In the genomic region with DNA sequence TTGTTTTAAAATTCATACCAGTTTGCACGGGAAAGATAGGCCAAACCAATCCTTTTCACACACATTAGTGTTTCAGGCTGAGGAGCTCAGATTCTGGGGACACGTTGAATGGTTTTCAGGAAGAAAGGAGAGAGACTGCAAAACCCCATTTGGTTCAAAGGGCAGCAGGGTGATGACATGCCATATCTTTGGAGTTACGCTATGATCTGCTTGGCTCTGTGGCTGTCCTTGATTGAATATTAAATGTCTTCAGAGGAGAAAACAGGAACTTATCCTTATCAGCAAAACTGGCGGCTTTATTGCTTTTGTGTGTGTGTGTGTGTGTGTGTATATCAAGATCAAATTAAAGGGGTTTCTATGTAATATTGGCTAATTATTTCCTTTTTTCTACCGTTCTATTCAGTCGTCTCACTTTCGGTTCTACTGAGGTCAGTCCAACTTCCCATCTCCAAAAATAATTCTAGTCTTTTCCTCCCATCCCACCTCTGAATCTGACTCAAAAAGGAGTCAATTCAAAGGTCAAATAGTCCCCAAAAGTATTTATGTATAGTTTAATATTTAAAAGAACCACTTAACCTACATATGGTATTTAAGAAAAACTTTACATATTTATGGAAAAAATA, we compare ENCODE assay signal across 2 cellular contexts.
TF ChIP-seq lines count a peak whose summit lies in the region.

No MANE protein-coding gene starts in this region.

TF ChIP-seq in IMR-90, 13 proteins besides CTCF, POLR2A, EP300 and RAD21 (continued from another document):
- TF ChIP-seq RCOR1 (IDR thresholded peaks at IDR 0.05; ENCODE audit: insufficient replicate concordance, low read length) (no peak), MAFK (IDR thresholded peaks at IDR 0.05; ENCODE audit: low read depth, low read length) (no peak), FOS (IDR thresholded peaks at IDR 0.05; ENCODE audit: low read depth, low read length) (no peak), SMC3 (IDR thresholded peaks at IDR 0.05; ENCODE audit: low read depth, low read length) (no peak), NFE2L2 (IDR thresholded peaks at IDR 0.05; ENCODE audit: low read depth, low read length) (no peak), RFX5 (IDR thresholded peaks at IDR 0.05; ENCODE audit: low read depth, low read length) (no peak), USF2 (IDR thresholded peaks at IDR 0.05; ENCODE audit: low read depth, low read length) (no peak), MAZ (IDR thresholded peaks at IDR 0.05; ENCODE audit: borderline replicate concordance, low read depth, low read length) (no peak), BHLHE40 (IDR thresholded peaks at IDR 0.05; ENCODE audit: low read depth, low read length) (no peak)
- TF ChIP-seq, protein P1, sequence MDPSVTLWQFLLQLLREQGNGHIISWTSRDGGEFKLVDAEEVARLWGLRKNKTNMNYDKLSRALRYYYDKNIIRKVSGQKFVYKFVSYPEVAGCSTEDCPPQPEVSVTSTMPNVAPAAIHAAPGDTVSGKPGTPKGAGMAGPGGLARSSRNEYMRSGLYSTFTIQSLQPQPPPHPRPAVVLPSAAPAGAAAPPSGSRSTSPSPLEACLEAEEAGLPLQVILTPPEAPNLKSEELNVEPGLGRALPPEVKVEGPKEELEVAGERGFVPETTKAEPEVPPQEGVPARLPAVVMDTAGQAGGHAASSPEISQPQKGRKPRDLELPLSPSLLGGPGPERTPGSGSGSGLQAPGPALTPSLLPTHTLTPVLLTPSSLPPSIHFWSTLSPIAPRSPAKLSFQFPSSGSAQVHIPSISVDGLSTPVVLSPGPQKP (IDR thresholded peaks at IDR 0.05; ENCODE audit: borderline replicate concordance, low read depth, low read length): no peak

TF ChIP-seq in GM12878, 131 proteins besides CTCF, POLR2A, EP300 and RAD21 (continued from another document):
- TF ChIP-seq TCF12 (IDR thresholded peaks at IDR 0.05; ENCODE audit: low read depth, low read length) (no peak), ZSCAN29 (IDR thresholded peaks at IDR 0.05) (no peak), NR2C2 (IDR thresholded peaks at IDR 0.05; ENCODE audit: borderline replicate concordance, control insufficient read depth, insufficient read length, low read depth) (no peak), SP1 (IDR thresholded peaks at IDR 0.05; ENCODE audit: low read depth, low read length) (no peak), CEBPB (IDR thresholded peaks at IDR 0.05; ENCODE audit: borderline replicate concordance in 1 of 2, low read depth in 2 of 2, low read length in 2 of 2) (no peak), EGR1 (IDR thresholded peaks at IDR 0.05; ENCODE audit: borderline replicate concordance in 1 of 2, low read depth in 2 of 2, low read length in 2 of 2) (no peak), SMAD1 (IDR thresholded peaks at IDR 0.05; ENCODE audit: low read depth, partially characterized antibody) (no peak), SMC3 (IDR thresholded peaks at IDR 0.05; ENCODE audit: borderline replicate concordance, low read length) (no peak), ATF7 (IDR thresholded peaks at IDR 0.05; ENCODE audit: low read depth) (no peak), GABPA (IDR thresholded peaks at IDR 0.05; ENCODE audit: low read depth) (no peak), NRF1 (conservative IDR thresholded peaks at IDR 0.05; ENCODE audit: low read depth, low read length) (no peak), EED (IDR thresholded peaks at IDR 0.05; ENCODE audit: low read depth) (no peak), MTA2 (IDR thresholded peaks at IDR 0.05; ENCODE audit: low read depth) (peak; percentile 59), BRCA1 (IDR thresholded peaks at IDR 0.05; ENCODE audit: low read depth, low read length) (no peak), STAT1 (conservative IDR thresholded peaks at IDR 0.05) (no peak), ASH2L (IDR thresholded peaks at IDR 0.05; ENCODE audit: borderline replicate concordance, low read depth) (no peak), IKZF2 (IDR thresholded peaks at IDR 0.05) (peak; percentile 54 to 69; a peak in 2 of 4 replicates), IKZF1 (conservative IDR thresholded peaks at IDR 0.05) (peak; percentile 8; the same call in 1 of the 2 replicates)
- TF ChIP-seq, protein P2, sequence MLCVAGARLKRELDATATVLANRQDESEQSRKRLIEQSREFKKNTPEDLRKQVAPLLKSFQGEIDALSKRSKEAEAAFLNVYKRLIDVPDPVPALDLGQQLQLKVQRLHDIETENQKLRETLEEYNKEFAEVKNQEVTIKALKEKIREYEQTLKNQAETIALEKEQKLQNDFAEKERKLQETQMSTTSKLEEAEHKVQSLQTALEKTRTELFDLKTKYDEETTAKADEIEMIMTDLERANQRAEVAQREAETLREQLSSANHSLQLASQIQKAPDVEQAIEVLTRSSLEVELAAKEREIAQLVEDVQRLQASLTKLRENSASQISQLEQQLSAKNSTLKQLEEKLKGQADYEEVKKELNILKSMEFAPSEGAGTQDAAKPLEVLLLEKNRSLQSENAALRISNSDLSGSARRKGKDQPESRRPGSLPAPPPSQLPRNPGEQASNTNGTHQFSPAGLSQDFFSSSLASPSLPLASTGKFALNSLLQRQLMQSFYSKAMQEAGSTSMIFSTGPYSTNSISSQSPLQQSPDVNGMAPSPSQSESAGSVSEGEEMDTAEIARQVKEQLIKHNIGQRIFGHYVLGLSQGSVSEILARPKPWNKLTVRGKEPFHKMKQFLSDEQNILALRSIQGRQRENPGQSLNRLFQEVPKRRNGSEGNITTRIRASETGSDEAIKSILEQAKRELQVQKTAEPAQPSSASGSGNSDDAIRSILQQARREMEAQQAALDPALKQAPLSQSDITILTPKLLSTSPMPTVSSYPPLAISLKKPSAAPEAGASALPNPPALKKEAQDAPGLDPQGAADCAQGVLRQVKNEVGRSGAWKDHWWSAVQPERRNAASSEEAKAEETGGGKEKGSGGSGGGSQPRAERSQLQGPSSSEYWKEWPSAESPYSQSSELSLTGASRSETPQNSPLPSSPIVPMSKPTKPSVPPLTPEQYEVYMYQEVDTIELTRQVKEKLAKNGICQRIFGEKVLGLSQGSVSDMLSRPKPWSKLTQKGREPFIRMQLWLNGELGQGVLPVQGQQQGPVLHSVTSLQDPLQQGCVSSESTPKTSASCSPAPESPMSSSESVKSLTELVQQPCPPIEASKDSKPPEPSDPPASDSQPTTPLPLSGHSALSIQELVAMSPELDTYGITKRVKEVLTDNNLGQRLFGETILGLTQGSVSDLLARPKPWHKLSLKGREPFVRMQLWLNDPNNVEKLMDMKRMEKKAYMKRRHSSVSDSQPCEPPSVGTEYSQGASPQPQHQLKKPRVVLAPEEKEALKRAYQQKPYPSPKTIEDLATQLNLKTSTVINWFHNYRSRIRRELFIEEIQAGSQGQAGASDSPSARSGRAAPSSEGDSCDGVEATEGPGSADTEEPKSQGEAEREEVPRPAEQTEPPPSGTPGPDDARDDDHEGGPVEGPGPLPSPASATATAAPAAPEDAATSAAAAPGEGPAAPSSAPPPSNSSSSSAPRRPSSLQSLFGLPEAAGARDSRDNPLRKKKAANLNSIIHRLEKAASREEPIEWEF (IDR thresholded peaks at IDR 0.05; ENCODE audit: insufficient replicate concordance, low read depth, low read length): no peak
- TF ChIP-seq, protein P3, sequence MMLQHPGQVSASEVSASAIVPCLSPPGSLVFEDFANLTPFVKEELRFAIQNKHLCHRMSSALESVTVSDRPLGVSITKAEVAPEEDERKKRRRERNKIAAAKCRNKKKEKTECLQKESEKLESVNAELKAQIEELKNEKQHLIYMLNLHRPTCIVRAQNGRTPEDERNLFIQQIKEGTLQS (IDR thresholded peaks at IDR 0.05; ENCODE audit: borderline replicate concordance, extremely low read depth, low read depth, low read length): no peak
